Comparison of ENCODE assay signal across 12 cellular contexts in the genomic region with DNA sequence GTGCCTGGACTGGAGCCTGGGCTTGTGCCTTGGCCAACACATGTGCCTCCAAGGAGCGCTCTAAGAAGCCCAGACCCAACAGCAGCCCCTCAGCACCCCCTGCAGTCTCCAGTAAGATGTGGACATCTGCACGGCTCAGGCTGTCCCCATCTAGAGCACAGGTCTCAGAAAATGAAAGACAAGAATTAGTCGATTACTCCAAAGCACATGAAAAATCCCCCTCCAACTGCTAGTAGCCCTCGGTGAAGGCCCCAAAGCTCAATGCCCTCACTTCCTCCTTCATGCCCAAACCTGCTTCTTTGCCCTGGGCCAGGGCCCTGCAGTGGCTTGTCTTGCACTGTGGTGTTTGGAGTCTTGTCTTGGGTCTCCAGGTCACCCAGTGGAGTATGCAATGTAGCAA. TPM values are rescaled to one million over a fixed set of nuclear protein-coding genes. Genes with fewer than 3 reads are reported as not detected.
DNase-seq lines count a peak whose midpoint lies in the region; ATAC-seq and TF ChIP-seq lines count a peak whose summit lies in the region.
"Had no signal": no experiment of that assay in that cellular context is flagged by ENCODE, and none has a peak within 500 bp of the region (broad histone marks: within the 10 kb centered on the region; RNA-seq: fewer than 3 reads in every experiment).

No MANE protein-coding gene starts in this region.

- H3K36me3 ChIP-seq in GM06990 (ENCODE audit: control insufficient read depth, insufficient read depth, low read length) (no peaks in the 10 kb centered on the region), WERI-Rb-1 (no peaks in the 10 kb centered on the region), gastroesophageal sphincter (no peaks in the 10 kb centered on the region)
- H3K36me3 ChIP-seq: thoracic aorta had no signal

- TF ChIP-seq CTCF in GM06990 (IDR thresholded peaks at IDR 0.05; ENCODE audit: insufficient read depth, low read length, poor library complexity, severe bottlenecking) (peak; percentile 69), WERI-Rb-1 (IDR thresholded peaks at IDR 0.05; ENCODE audit: low read depth, low read length) (0 out of 2 replicates have a peak, but pooled peaks have one; percentile 21), gastroesophageal sphincter (IDR thresholded peaks at IDR 0.05) (no peak)

- TF ChIP-seq POLR2A in gastroesophageal sphincter (IDR thresholded peaks at IDR 0.05) = no peak

- DNase-seq in GM06990 (ENCODE audit: extremely low read depth, insufficient read length) = peak; percentile 48
- DNase-seq in WERI-Rb-1 = no peak
- no peak for DNase-seq in NCI-H774 (lab: John Stamatoyannopoulos, UW)
- no peak for DNase-seq in NCI-H345 treated with DMSO at 0.1 percent for 48 hours (lab: John Stamatoyannopoulos, UW; ENCODE audit: unreplicated experiment)
- DNase-seq in NCI-H128 (lab: John Stamatoyannopoulos, UW; ENCODE audit: unreplicated experiment) = no peak
- DNase-seq: hippocampal formation, NCI-H2171 treated with DMSO at 0.1 percent for 48 hours had no signal

- 90% methylated on average over 2 of the region's 4 CpGs; no CpG with 5 or more reads in 1 of the 2 donors for WGBS in gastroesophageal sphincter (ENCODE audit: low coverage in 1 of 2), 2 donors

- H3K9me3 ChIP-seq in WERI-Rb-1 (ENCODE audit: severe bottlenecking) (peaks cover 7% of the 10 kb centered on the region), gastroesophageal sphincter (no peaks in the 10 kb centered on the region)
- H3K9me3 ChIP-seq: thoracic aorta had no signal

- H3K27me3 ChIP-seq in GM06990 (replicated peaks; ENCODE audit: control insufficient read depth, insufficient read depth, low read length) (no peaks in the 10 kb centered on the region), WERI-Rb-1 (ENCODE audit: insufficient read depth, low read depth, severe bottlenecking) (no peaks in the 10 kb centered on the region), gastroesophageal sphincter (peaks cover 7% of the 10 kb centered on the region)

- no peaks in the 10 kb centered on the region for H3K4me1 ChIP-seq in gastroesophageal sphincter

- no peak overlapping the region for H3K27ac ChIP-seq in WERI-Rb-1
- no peak overlapping the region for H3K27ac ChIP-seq in gastroesophageal sphincter
- H3K27ac ChIP-seq: C4-2B, thoracic aorta had no signal

- ATAC-seq in GM18909 (IDR thresholded peaks at IDR 0.05; ENCODE audit: poor library complexity, unreplicated experiment) (peak; percentile 73), HG02938 (IDR thresholded peaks at IDR 0.05; ENCODE audit: unreplicated experiment) (peak; percentile 61), gastroesophageal sphincter (no peak)

- no peak for TF ChIP-seq EP300 in gastroesophageal sphincter (IDR thresholded peaks at IDR 0.05)

- no peak overlapping the region for H3K4me3 ChIP-seq in GM06990 (replicated peaks; ENCODE audit: low read depth, low read length)
- H3K4me3 ChIP-seq in WERI-Rb-1 (ENCODE audit: low read depth, low read length) = no peak overlapping the region
- H3K4me3 ChIP-seq in gastroesophageal sphincter = no peak overlapping the region
- H3K4me3 ChIP-seq: thoracic aorta had no signal

RNA-seq across cellular contexts. Expression of gene ERO1B, which starts 21.9 kb away (rescaled TPM):
- 10 to 100 TPM in 2 of 4 donors, 1 to 10 TPM in 2; 7.3 to 13.5 (median 9.3) TPM for total RNA-seq in gastroesophageal sphincter

Comparison
In these comparisons a context has a peak if more than half of its experiments do, and no peak if none do; other contexts are left out.
1. CTCF ChIP-seq: peak in GM06990 (single experiment) and WERI-Rb-1 (single experiment); none in gastroesophageal sphincter (0 of 4).